Comparison of ENCODE assay signal across 1 cellular context in the genomic region with DNA sequence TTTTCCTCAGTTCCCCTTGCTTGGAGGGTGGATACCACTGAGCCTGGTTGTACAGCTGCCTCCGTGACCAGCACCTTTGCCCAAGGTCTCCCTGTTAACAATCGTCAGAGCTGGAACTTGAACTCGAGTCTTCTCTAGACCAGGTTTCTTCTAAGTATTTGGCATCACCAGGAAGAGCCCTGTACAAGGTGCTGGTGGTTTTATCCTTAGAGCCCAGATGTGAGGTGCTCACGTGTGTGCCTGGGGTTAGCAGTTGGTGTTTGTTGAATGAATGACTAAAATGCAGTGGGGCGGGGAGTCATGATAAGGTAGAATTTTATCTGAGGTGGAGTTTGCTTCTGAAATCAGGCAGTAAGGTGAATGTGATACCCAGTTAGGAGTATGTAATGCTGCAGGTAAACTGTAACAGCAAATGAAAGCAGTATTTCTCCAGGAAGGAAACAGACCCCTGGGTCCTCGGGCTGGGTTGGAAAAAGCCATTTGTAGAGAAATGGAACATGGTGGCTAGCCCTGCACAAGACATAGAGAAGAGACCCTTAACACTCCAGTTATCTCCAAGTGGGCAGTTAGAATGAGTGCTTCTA.
TF ChIP-seq lines count a peak whose summit lies in the region.

No MANE protein-coding gene starts in this region.

TF ChIP-seq in SK-N-SH, 30 proteins besides CTCF, POLR2A, EP300 and RAD21:
- TF ChIP-seq ELF1 (IDR thresholded peaks at IDR 0.05), result no peak
- TF ChIP-seq TAF1 (IDR thresholded peaks at IDR 0.05; ENCODE audit: borderline replicate concordance, low read depth, low read length), result no peak
- TF ChIP-seq FOXJ3 (CRISPR knock-in tag; IDR thresholded peaks at IDR 0.05), result no peak
- no peak for TF ChIP-seq ZBTB33 (IDR thresholded peaks at IDR 0.05; ENCODE audit: borderline replicate concordance, low read depth)
- TF ChIP-seq RXRA (IDR thresholded peaks at IDR 0.05; ENCODE audit: borderline replicate concordance, low read depth), result no peak
- TF ChIP-seq NRF1 (IDR thresholded peaks at IDR 0.05; ENCODE audit: low read depth, low read length), result no peak
- TF ChIP-seq REST (IDR thresholded peaks at IDR 0.05; ENCODE audit: low read depth, low read length), result no peak
- TF ChIP-seq YY1 (IDR thresholded peaks at IDR 0.05; ENCODE audit: low read depth), result no peak
- TF ChIP-seq PBX3 (IDR thresholded peaks at IDR 0.05), result no peak
- no peak for TF ChIP-seq TCF12 (IDR thresholded peaks at IDR 0.05)
- TF ChIP-seq SIN3A (IDR thresholded peaks at IDR 0.05; ENCODE audit: borderline replicate concordance, low read depth, low read length), result no peak
- TF ChIP-seq TEAD4 (IDR thresholded peaks at IDR 0.05; ENCODE audit: borderline replicate concordance, insufficient read depth), result no peak
- TF ChIP-seq GATA2 (CRISPR knock-in tag; IDR thresholded peaks at IDR 0.05), result no peak
- no peak for TF ChIP-seq CHD2 (IDR thresholded peaks at IDR 0.05; ENCODE audit: low read length, partially characterized antibody)
- TF ChIP-seq MXI1 (IDR thresholded peaks at IDR 0.05; ENCODE audit: low read depth, low read length), result no peak
